Comparison of ENCODE assay signal across 28 cellular contexts in genomic region chr11:114034956-114035355, GRCh38.
"Had no signal": no experiment of that assay in that cellular context is flagged by ENCODE, and none has a peak within 500 bp of the region (broad histone marks: within the 10 kb centered on the region; RNA-seq: fewer than 3 reads in every experiment).

No MANE protein-coding gene starts in this region.

- DNase-seq: activated CD4-positive, alpha-beta T cell treated with anti-CD3 and anti-CD28 coated beads, Interleukin-2, amount 10 ng/mL, durations not matched to agents 24 days and 14 days; activated CD4-positive, alpha-beta T cell treated with anti-CD3 and anti-CD28 coated beads, Interleukin-2, amount 50 U/mL, for 48 hours; activated CD4-positive, CD25-positive, alpha-beta regulatory T cell treated with anti-CD3 and anti-CD28 coated beads, Interleukin-2, amount 50 U/mL, for 72 hours; activated CD8-positive, alpha-beta memory T cell treated with anti-CD3 and anti-CD28 coated beads, Interleukin-2, amount 10 ng/mL, durations not matched to agents 7 days and 5 days; activated effector memory CD4-positive, alpha-beta T cell treated with Interleukin-2 at 50 U/mL for 16 hours; activated naive CD4-positive, alpha-beta T cell; activated T-cell treated with anti-CD3 and anti-CD28 coated beads, Interleukin-2, amount 50 U/mL, for 24 hours; amygdala; brain microvascular endothelial cell; Karpas-422; MM.1S; NCI-H1092; NCI-H1417; NCI-H1930; NCI-H2171; NCI-H2227 treated with DMSO at 0.1 percent for 48 hours; NCI-H446 treated with DMSO at 0.1 percent for 48 hours; NCI-H524 treated with DMSO at 0.1 percent for 48 hours; NCI-H774; NK-92 treated with Interleukin-12 subunit alpha and Interleukin-12 subunit beta, amount 100 ng/mL, for 24 hours; OCI-M1; RPMI8226; T-helper 9 cell had no signal

- H3K27ac Mint-ChIP-seq: activated CD4-positive, alpha-beta T cell treated with anti-CD3 and anti-CD28 coated beads, Interleukin-2, amount 10 ng/mL, durations not matched to agents 24 days and 14 days; activated CD8-positive, alpha-beta memory T cell treated with anti-CD3 and anti-CD28 coated beads, Interleukin-2, amount 10 ng/mL, durations not matched to agents 7 days and 5 days; activated naive CD8-positive, alpha-beta T cell; activated T-cell treated with anti-CD3 and anti-CD28 coated beads, Interleukin-2, amount 50 U/mL, for 24 hours; activated T-helper 1 cell treated with anti-CD3 and anti-CD28 coated beads, Interleukin-12 subunit alpha, Interleukin-12 subunit beta, Interleukin-2, Interleukin-4 antibody, amounts not matched to agents 30 ng/mL and 10 ng/mL and 1 ng/mL, durations not matched to agents 14 hours and 24 hours and 36 hours; T-helper 1 cell treated with Interleukin-12 subunit alpha and Interleukin-12 subunit beta and Interleukin-4 antibody, amounts not matched to agents 30 μg/mL and 1 μg/mL, for 36 hours; WTC11 had no signal

- H3K27ac ChIP-seq: brain microvascular endothelial cell, cardiac muscle cell had no signal

- H3K36me3 ChIP-seq: brain microvascular endothelial cell, cardiac muscle cell had no signal

- H3K4me1 Mint-ChIP-seq: WTC11 had no signal

- H3K9me3 Mint-ChIP-seq: activated CD4-positive, alpha-beta T cell treated with anti-CD3 and anti-CD28 coated beads, Interleukin-2, amount 10 ng/mL, durations not matched to agents 24 days and 14 days; activated T-cell treated with anti-CD3 and anti-CD28 coated beads, Interleukin-2, amount 50 U/mL, for 24 hours; activated T-helper 1 cell treated with anti-CD3 and anti-CD28 coated beads, Interleukin-12 subunit alpha, Interleukin-12 subunit beta, Interleukin-2, Interleukin-4 antibody, amounts not matched to agents 30 ng/mL and 10 ng/mL and 1 ng/mL, durations not matched to agents 14 hours and 24 hours and 36 hours; T-helper 1 cell treated with Interleukin-12 subunit alpha and Interleukin-12 subunit beta and Interleukin-4 antibody, amounts not matched to agents 30 μg/mL and 1 μg/mL, for 36 hours; WTC11 had no signal

- H3K36me3 Mint-ChIP-seq: activated CD8-positive, alpha-beta memory T cell treated with anti-CD3 and anti-CD28 coated beads, Interleukin-2, amount 10 ng/mL, durations not matched to agents 7 days and 5 days; activated naive CD8-positive, alpha-beta T cell; WTC11 had no signal

- H3K4me3 Mint-ChIP-seq: activated CD4-positive, alpha-beta T cell treated with anti-CD3 and anti-CD28 coated beads, Interleukin-2, amount 10 ng/mL, durations not matched to agents 24 days and 14 days; activated CD8-positive, alpha-beta memory T cell treated with anti-CD3 and anti-CD28 coated beads, Interleukin-2, amount 10 ng/mL, durations not matched to agents 7 days and 5 days; activated naive CD8-positive, alpha-beta T cell; activated T-cell treated with anti-CD3 and anti-CD28 coated beads, Interleukin-2, amount 50 U/mL, for 24 hours; activated T-helper 1 cell treated with anti-CD3 and anti-CD28 coated beads, Interleukin-12 subunit alpha, Interleukin-12 subunit beta, Interleukin-2, Interleukin-4 antibody, amounts not matched to agents 30 ng/mL and 10 ng/mL and 1 ng/mL, durations not matched to agents 14 hours and 24 hours and 36 hours; T-helper 1 cell treated with Interleukin-12 subunit alpha and Interleukin-12 subunit beta and Interleukin-4 antibody, amounts not matched to agents 30 μg/mL and 1 μg/mL, for 36 hours; WTC11 had no signal

- H3K4me3 ChIP-seq: cardiac muscle cell had no signal
